Comparison of ENCODE assay signal across 8 cellular contexts in the genomic region with DNA sequence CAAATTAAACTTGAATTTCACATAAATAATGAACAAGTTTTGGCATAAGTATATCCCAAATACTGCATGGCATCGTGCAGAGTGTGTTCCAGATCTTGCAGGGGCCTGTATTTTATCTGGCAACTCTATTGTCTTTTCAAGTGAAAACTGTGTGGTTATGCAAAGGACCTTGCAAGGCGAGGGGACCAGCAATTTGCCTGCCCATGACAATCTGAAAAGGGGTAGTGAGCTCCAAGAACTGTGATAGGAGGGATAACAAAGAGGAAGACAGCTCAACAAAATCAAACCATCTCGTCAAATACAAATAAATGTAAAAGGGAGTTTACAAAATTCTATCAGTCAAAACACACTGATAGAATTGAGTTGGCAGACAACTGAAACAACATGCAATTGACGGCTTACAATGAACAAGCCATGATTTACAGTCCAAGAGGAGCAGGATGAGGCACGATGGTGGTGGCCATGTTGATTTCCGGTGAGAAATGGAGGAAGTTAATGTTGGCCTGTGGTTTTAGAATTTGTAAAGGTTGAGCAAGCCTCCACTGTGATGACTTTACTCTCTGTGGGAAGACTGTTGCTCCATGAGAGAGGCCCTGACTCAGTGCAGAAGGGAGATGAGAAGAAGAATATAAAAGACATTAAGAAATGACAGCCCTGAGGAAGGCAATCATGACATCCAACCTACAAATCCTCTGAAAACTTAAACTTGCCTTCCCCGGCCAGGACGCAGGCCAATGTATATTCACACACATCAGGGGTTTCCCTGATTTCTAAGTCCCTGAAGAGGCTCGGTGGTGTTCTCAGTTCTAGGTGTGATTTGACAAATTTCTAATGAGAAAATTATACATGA.
DNase-seq lines count a peak whose midpoint lies in the region; ATAC-seq and TF ChIP-seq lines count a peak whose summit lies in the region.

No MANE protein-coding gene starts in this region.

- no peak for TF ChIP-seq CTCF in colonic mucosa (IDR thresholded peaks at IDR 0.05)

- H3K4me1 ChIP-seq in SJSA1 (replicated peaks) (peaks cover 34% of the 10 kb centered on the region), colonic mucosa (peaks cover 6% of the 10 kb centered on the region)

- peak; percentile 56 for DNase-seq in AG08396 (ENCODE audit: low spot score)
- peak in 1 of 2 experiments; percentile 36 for DNase-seq in SJSA1 (ENCODE audit: low read depth in 1 of 2, low spot score in 2 of 2)
- DNase-seq in colonic mucosa, result no peak
- DNase-seq in DMS153 (lab: John Stamatoyannopoulos, UW), result no peak
- DNase-seq in HPDE6-E6E7 (ENCODE audit: extremely low spot score), result no peak

- no peak overlapping the region for H3K4me3 ChIP-seq in SJSA1
- H3K4me3 ChIP-seq in colonic mucosa, result no peak overlapping the region
- H3K4me3 ChIP-seq in skin epidermis, result no peak overlapping the region

- H3K9me3 ChIP-seq in SJSA1 (replicated peaks) (no peaks in the 10 kb centered on the region), colonic mucosa (no peaks in the 10 kb centered on the region)

- peak overlapping the region; percentile 7; the same call in 1 of the 2 replicates for H3K27ac ChIP-seq in SJSA1
- peak overlapping the region; percentile 27 for H3K27ac ChIP-seq in colonic mucosa
- peak overlapping the region in 18 of 21 experiments; percentile 3 to 87 (median 67) for H3K27ac ChIP-seq in skin epidermis

- ATAC-seq in GM18873 (IDR thresholded peaks at IDR 0.05; ENCODE audit: low FRiP score, unreplicated experiment), result peak; percentile 76
- ATAC-seq in HG03060 (IDR thresholded peaks at IDR 0.05; ENCODE audit: low read depth, unreplicated experiment), result peak; percentile 66

- no peaks in the 10 kb centered on the region for H3K36me3 ChIP-seq in SJSA1
- no peaks in the 10 kb centered on the region for H3K36me3 ChIP-seq in colonic mucosa

- intact Hi-C loops in colonic mucosa (cut with DNase I), result no loop called here

- no peak overlapping the region for H3K9ac ChIP-seq in colonic mucosa (ENCODE audit: low read depth in 2 of 2, low read length in 2 of 2)

- H3K27me3 ChIP-seq in SJSA1 (replicated peaks), result no peaks in the 10 kb centered on the region
- no peaks in the 10 kb centered on the region for H3K27me3 ChIP-seq in colonic mucosa

Comparison
In these comparisons a context has a peak if more than half of its experiments do, and no peak if none do; other contexts are left out.
1. H3K27ac ChIP-seq: peak in every context shown above with its lines; median percentile 67 in skin epidermis; 27 in colonic mucosa; 7 in SJSA1.